ENCODE assay signal across 29 cellular contexts in the genomic region with DNA sequence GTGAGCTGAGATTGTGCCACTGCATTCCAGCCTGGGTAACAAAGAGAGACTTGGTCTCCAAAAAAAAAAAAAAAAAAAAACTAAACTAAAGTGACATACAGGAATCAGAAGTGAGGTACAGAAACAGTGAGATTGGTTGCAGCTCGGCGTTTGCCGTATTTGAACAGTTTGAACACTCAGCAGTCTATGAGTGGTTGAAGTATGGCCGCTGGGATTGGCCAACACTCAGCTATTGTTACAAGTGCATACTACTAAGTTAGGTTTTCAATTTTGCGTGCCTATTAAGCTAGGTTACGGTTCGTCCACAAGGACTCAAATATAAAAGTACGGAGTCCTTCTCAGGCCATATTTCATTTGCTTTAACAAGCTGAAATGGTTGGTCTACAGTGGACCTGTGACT. TPM values are rescaled to one million over a fixed set of nuclear protein-coding genes. Genes with fewer than 3 reads are reported as not detected.
"Had no signal": no experiment of that assay in that cellular context is flagged by ENCODE, and none has a peak within 500 bp of the region (broad histone marks: within the 10 kb centered on the region; RNA-seq: fewer than 3 reads in every experiment).

No MANE protein-coding gene starts in this region.

- H3K9me3 ChIP-seq: esophagus muscularis mucosa, gastroesophageal sphincter, heart left ventricle, mucosa of descending colon, prostate gland, right atrium auricular region, sigmoid colon, testis, tibial artery had no signal

- H3K27me3 ChIP-seq: esophagus muscularis mucosa, foreskin keratinocyte, gastroesophageal sphincter, heart left ventricle, hepatocyte, neural progenitor cell, right atrium auricular region, sigmoid colon, testis, tibial artery had no signal

- H3K27me3 Mint-ChIP-seq: stimulated activated memory B cell treated with anti-CD40 and anti-IgM and Interleukin-4, amounts not matched to agents 10 μg/mL and 1 μg/mL and 100 μg/mL, for 72 hours; type B pancreatic cell had no signal

- H3K4me3 Mint-ChIP-seq: dendritic cell treated with granulocyte-macrophage colony-stimulating factor and Interleukin-4, amounts not matched to agents 40 ng/mL and 50 ng/mL, for 4 days; endodermal cell; mesothelial cell of epicardium; neural progenitor cell; stimulated activated memory B cell treated with anti-CD40 and anti-IgM and Interleukin-4, amounts not matched to agents 10 μg/mL and 1 μg/mL and 100 μg/mL, for 72 hours had no signal

- H3K4me2 ChIP-seq: hepatocyte, neural progenitor cell had no signal

- H2AFZ ChIP-seq: hepatocyte, neural progenitor cell had no signal

- H3K9ac ChIP-seq: neural progenitor cell had no signal

- H3K27ac ChIP-seq: epithelial cell of prostate, esophagus muscularis mucosa, foreskin keratinocyte, gastroesophageal sphincter, heart left ventricle, hepatocyte, neural progenitor cell, prostate gland, right atrium auricular region, sigmoid colon, testis, tibial artery had no signal

- H3K36me3 Mint-ChIP-seq: mesothelial cell of epicardium; naive B cell; neural progenitor cell; stimulated activated memory B cell treated with anti-CD40 and anti-IgM and Interleukin-4, amounts not matched to agents 10 μg/mL and 1 μg/mL and 100 μg/mL, for 72 hours; type B pancreatic cell had no signal

- H3K9me3 Mint-ChIP-seq: dendritic cell treated with granulocyte-macrophage colony-stimulating factor and Interleukin-4, amounts not matched to agents 40 ng/mL and 50 ng/mL, for 4 days; endodermal cell; mesothelial cell of epicardium; nephron; neural progenitor cell; stimulated activated memory B cell treated with anti-CD40 and anti-IgM and Interleukin-4, amounts not matched to agents 10 μg/mL and 1 μg/mL and 100 μg/mL, for 72 hours; type B pancreatic cell had no signal

- ATAC-seq: foreskin keratinocyte; gastroesophageal sphincter; heart left ventricle; left lobe of liver; mucosa of descending colon; stimulated activated memory B cell treated with anti-CD40 and anti-IgM and Interleukin-4, amounts not matched to agents 10 μg/mL and 1 μg/mL and 100 μg/mL, for 72 hours; stimulated activated naive CD8-positive, alpha-beta T cell treated with anti-CD3 and anti-CD28 coated beads, Interleukin-15, Interleukin-2, amounts not matched to agents 100 U/mL and 50 U/mL, for 24 hours had no signal

- H3K27ac Mint-ChIP-seq: dendritic cell treated with granulocyte-macrophage colony-stimulating factor and Interleukin-4, amounts not matched to agents 40 ng/mL and 50 ng/mL, for 4 days; endodermal cell; mesothelial cell of epicardium; stimulated activated memory B cell treated with anti-CD40 and anti-IgM and Interleukin-4, amounts not matched to agents 10 μg/mL and 1 μg/mL and 100 μg/mL, for 72 hours had no signal

- H3K36me3 ChIP-seq: esophagus muscularis mucosa, gastroesophageal sphincter, heart left ventricle, neural progenitor cell, prostate gland, right atrium auricular region, sigmoid colon, tibial artery had no signal

- DNase-seq: effector CD8-positive, alpha-beta T cell; foreskin keratinocyte; heart left ventricle; kidney; mesenchymal stem cell; mucosa of descending colon; naive B cell; nucleus accumbens; sigmoid colon; stimulated activated CD4-positive, alpha-beta T cell treated with anti-CD3 and anti-CD28 coated beads, Interleukin-4, amount 100 ng/mL, for 4 hours; stimulated activated naive CD8-positive, alpha-beta T cell treated with anti-CD3 and anti-CD28 coated beads, Interleukin-15, Interleukin-2, amounts not matched to agents 100 U/mL and 50 U/mL, for 24 hours; testis; tibial artery had no signal

- H3K4me3 ChIP-seq: esophagus muscularis mucosa, gastroesophageal sphincter, heart left ventricle, hepatocyte, mucosa of descending colon, neural progenitor cell, prostate gland, right atrium auricular region, sigmoid colon, testis, tibial artery had no signal

RNA-seq across cellular contexts. Expression of gene GFI1B, which starts 30.7 kb away (rescaled TPM):
- total RNA-seq: foreskin keratinocyte, gastroesophageal sphincter, lung microvascular endothelial cell, mesothelial cell of epicardium, osteocyte had no signal
- polyA plus RNA-seq: foreskin keratinocyte, hepatocyte had no signal
